ENCODE assay signal across 14 cellular contexts in genomic region chr2:47304654-47305053, GRCh38.
DNase-seq lines count a peak whose midpoint lies in the region; ATAC-seq and TF ChIP-seq lines count a peak whose summit lies in the region.
"Had no signal": no experiment of that assay in that cellular context is flagged by ENCODE, and none has a peak within 500 bp of the region (broad histone marks: within the 10 kb centered on the region; RNA-seq: fewer than 3 reads in every experiment).

No MANE protein-coding gene starts in this region.

- ATAC-seq in HG03280 (IDR thresholded peaks at IDR 0.05; ENCODE audit: unreplicated experiment), result no peak
- no peak for ATAC-seq in GM21447 (IDR thresholded peaks at IDR 0.05; ENCODE audit: unreplicated experiment)
- ATAC-seq in GM19023 (IDR thresholded peaks at IDR 0.05; ENCODE audit: unreplicated experiment), result no peak
- ATAC-seq: CD8-positive, alpha-beta T cell; GM23338 had no signal

- no peaks in the 10 kb centered on the region for H3K36me3 Mint-ChIP-seq in nephron (ENCODE audit: low read depth)
- H3K36me3 Mint-ChIP-seq: CD8-positive, alpha-beta T cell had no signal

- H3K27me3 Mint-ChIP-seq in nephron (ENCODE audit: low read depth), result no peaks in the 10 kb centered on the region

- peaks cover 42% of the 10 kb centered on the region for H3K4me1 Mint-ChIP-seq in nephron

- TF ChIP-seq CTCF in VCaP (conservative IDR thresholded peaks at IDR 0.05), result no peak
- TF ChIP-seq CTCF in nephron (IDR thresholded peaks at IDR 0.05; ENCODE audit: unreplicated experiment in 3 of 3), result no peak

- no peak for DNase-seq in substantia nigra (lab: John Stamatoyannopoulos, UW)
- DNase-seq: CD8-positive, alpha-beta T cell; COR-L47; DND-41; GDM1; H7 had no signal

- no peaks in the 10 kb centered on the region for H3K9me3 Mint-ChIP-seq in nephron
- H3K9me3 Mint-ChIP-seq: CD14-positive monocyte; CD8-positive, alpha-beta T cell; GM23338 had no signal

- H3K27ac ChIP-seq in VCaP, result peak overlapping the region; percentile 39
- H3K27ac ChIP-seq in cingulate gyrus (ENCODE audit: low read depth, low read length), result peak overlapping the region; percentile 41
- peak overlapping the region; percentile 100 for H3K27ac ChIP-seq in substantia nigra (ENCODE audit: low read depth, low read length, poor library complexity, severe bottlenecking)

- peak overlapping the region in 2 of 3 experiments; percentile 33 to 87 for H3K27ac Mint-ChIP-seq in nephron
- H3K27ac Mint-ChIP-seq: CD8-positive, alpha-beta T cell; GM23338 had no signal

- no peak overlapping the region for H3K4me3 Mint-ChIP-seq in nephron
- H3K4me3 Mint-ChIP-seq: CD14-positive monocyte; CD8-positive, alpha-beta T cell; GM23338 had no signal

Comparison
In these comparisons a context has a peak if more than half of its experiments do, and no peak if none do; other contexts are left out.
1. H3K27ac ChIP-seq: peak in every context shown above with its lines; median percentile 100 in substantia nigra; 41 in cingulate gyrus; 39 in VCaP.